Comparison of ENCODE assay signal across 1 cellular context in the genomic region with DNA sequence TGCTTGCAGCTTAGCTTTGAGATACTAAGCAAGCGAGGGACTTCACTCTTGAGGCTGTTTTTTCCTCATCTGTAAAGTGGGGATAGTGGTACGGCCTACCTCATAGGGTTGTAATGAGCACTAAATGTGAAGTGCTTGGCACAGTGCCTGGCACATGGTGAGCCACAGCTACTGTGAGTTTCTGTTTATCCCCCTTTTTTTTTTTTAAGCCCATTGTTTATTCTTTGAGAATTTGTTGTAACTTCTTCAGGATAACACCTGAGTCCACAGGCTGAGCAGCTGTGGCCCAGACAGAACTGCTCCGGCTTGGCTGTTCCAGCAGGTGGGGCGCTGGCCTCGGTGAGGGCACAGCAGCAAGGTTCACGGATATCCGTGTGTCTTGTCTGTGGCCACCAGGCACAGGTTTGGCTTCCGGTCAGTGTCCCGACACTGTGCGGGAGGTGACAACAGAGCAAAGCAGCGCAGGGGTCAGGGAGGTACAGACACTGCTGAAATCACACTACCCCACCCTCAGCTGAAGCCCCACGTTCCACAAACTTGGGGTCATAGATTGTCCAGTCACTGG.
TF ChIP-seq lines count a peak whose summit lies in the region.

No MANE protein-coding gene starts in this region.

TF ChIP-seq in H1, 55 proteins besides CTCF, POLR2A, EP300 and RAD21:
- TF ChIP-seq, protein P1, sequence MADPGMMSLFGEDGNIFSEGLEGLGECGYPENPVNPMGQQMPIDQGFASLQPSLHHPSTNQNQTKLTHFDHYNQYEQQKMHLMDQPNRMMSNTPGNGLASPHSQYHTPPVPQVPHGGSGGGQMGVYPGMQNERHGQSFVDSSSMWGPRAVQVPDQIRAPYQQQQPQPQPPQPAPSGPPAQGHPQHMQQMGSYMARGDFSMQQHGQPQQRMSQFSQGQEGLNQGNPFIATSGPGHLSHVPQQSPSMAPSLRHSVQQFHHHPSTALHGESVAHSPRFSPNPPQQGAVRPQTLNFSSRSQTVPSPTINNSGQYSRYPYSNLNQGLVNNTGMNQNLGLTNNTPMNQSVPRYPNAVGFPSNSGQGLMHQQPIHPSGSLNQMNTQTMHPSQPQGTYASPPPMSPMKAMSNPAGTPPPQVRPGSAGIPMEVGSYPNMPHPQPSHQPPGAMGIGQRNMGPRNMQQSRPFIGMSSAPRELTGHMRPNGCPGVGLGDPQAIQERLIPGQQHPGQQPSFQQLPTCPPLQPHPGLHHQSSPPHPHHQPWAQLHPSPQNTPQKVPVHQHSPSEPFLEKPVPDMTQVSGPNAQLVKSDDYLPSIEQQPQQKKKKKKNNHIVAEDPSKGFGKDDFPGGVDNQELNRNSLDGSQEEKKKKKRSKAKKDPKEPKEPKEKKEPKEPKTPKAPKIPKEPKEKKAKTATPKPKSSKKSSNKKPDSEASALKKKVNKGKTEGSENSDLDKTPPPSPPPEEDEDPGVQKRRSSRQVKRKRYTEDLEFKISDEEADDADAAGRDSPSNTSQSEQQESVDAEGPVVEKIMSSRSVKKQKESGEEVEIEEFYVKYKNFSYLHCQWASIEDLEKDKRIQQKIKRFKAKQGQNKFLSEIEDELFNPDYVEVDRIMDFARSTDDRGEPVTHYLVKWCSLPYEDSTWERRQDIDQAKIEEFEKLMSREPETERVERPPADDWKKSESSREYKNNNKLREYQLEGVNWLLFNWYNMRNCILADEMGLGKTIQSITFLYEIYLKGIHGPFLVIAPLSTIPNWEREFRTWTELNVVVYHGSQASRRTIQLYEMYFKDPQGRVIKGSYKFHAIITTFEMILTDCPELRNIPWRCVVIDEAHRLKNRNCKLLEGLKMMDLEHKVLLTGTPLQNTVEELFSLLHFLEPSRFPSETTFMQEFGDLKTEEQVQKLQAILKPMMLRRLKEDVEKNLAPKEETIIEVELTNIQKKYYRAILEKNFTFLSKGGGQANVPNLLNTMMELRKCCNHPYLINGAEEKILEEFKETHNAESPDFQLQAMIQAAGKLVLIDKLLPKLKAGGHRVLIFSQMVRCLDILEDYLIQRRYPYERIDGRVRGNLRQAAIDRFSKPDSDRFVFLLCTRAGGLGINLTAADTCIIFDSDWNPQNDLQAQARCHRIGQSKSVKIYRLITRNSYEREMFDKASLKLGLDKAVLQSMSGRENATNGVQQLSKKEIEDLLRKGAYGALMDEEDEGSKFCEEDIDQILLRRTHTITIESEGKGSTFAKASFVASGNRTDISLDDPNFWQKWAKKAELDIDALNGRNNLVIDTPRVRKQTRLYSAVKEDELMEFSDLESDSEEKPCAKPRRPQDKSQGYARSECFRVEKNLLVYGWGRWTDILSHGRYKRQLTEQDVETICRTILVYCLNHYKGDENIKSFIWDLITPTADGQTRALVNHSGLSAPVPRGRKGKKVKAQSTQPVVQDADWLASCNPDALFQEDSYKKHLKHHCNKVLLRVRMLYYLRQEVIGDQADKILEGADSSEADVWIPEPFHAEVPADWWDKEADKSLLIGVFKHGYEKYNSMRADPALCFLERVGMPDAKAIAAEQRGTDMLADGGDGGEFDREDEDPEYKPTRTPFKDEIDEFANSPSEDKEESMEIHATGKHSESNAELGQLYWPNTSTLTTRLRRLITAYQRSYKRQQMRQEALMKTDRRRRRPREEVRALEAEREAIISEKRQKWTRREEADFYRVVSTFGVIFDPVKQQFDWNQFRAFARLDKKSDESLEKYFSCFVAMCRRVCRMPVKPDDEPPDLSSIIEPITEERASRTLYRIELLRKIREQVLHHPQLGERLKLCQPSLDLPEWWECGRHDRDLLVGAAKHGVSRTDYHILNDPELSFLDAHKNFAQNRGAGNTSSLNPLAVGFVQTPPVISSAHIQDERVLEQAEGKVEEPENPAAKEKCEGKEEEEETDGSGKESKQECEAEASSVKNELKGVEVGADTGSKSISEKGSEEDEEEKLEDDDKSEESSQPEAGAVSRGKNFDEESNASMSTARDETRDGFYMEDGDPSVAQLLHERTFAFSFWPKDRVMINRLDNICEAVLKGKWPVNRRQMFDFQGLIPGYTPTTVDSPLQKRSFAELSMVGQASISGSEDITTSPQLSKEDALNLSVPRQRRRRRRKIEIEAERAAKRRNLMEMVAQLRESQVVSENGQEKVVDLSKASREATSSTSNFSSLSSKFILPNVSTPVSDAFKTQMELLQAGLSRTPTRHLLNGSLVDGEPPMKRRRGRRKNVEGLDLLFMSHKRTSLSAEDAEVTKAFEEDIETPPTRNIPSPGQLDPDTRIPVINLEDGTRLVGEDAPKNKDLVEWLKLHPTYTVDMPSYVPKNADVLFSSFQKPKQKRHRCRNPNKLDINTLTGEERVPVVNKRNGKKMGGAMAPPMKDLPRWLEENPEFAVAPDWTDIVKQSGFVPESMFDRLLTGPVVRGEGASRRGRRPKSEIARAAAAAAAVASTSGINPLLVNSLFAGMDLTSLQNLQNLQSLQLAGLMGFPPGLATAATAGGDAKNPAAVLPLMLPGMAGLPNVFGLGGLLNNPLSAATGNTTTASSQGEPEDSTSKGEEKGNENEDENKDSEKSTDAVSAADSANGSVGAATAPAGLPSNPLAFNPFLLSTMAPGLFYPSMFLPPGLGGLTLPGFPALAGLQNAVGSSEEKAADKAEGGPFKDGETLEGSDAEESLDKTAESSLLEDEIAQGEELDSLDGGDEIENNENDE (IDR thresholded peaks at IDR 0.05; ENCODE audit: insufficient replicate concordance, low read length), result no peak
- TF ChIP-seq POLR2AphosphoS5 (IDR thresholded peaks at IDR 0.05; ENCODE audit: low read depth, low read length), result peak; percentile 31; the same call in 1 of the 2 replicates
- no peak for TF ChIP-seq JUND (IDR thresholded peaks at IDR 0.05; ENCODE audit: low read length)
- no peak for TF ChIP-seq GTF2F1 (IDR thresholded peaks at IDR 0.05; ENCODE audit: borderline replicate concordance, low read depth, low read length)
